Comparison of ENCODE assay signal across 15 cellular contexts in the genomic region with DNA sequence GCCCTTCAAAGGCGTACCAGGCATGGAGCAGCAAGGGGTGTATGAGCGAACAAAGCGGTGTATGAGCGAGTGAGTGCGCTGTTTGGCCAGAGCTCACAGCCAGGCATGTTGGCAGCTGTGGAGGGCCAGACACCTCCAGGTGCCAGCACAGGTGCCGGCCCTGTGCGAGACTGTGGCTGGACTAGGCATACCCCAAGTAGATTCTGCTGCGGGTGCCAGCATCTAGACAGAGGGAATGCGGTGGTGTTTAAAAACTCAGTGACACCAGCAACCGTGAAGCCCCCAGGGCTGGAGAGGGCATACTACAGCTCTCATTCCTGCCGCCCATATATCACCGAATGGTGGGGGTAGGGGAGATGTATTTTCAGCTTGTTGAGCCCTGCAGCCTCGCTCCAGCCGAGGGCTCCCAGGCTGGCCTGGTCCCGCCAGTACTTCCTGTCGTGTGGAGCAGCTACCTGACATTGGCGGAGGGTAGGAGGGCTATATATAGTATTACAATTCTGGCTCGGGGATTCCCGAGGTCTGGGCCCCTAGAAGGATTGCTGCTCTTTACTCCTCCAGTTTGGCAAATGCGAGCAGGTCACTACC.
"Had no signal": no experiment of that assay in that cellular context is flagged by ENCODE, and none has a peak within 500 bp of the region (broad histone marks: within the 10 kb centered on the region; RNA-seq: fewer than 3 reads in every experiment).

No MANE protein-coding gene starts in this region.

- H3K27me3 ChIP-seq: gastroesophageal sphincter, transverse colon had no signal

- H3K4me1 ChIP-seq: gastroesophageal sphincter, parathyroid adenoma, transverse colon had no signal

- H3K27ac ChIP-seq: epithelial cell of prostate, gastroesophageal sphincter, parathyroid adenoma, skin epidermis, transverse colon had no signal

- H3K36me3 ChIP-seq: gastroesophageal sphincter, transverse colon had no signal

- H3K36me3 Mint-ChIP-seq: activated naive CD4-positive, alpha-beta T cell treated with anti-CD3 and anti-CD28 coated beads, Interleukin-2, amount 50 U/mL, for 24 hours; brain had no signal

- H3K4me3 ChIP-seq: gastroesophageal sphincter, skin epidermis, transverse colon had no signal

- ATAC-seq: effector memory CD8-positive, alpha-beta T cell; gastroesophageal sphincter had no signal

- DNase-seq: activated CD4-positive, alpha-beta T cell treated with anti-CD3 and anti-CD28 coated beads, Interleukin-2, amount 50 U/mL, for 1 hour; activated T-cell treated with anti-CD3 and anti-CD28 coated beads for 4 hours; effector memory CD8-positive, alpha-beta T cell; retina; transverse colon had no signal

- H3K9me3 Mint-ChIP-seq: activated naive CD4-positive, alpha-beta T cell treated with anti-CD3 and anti-CD28 coated beads, Interleukin-2, amount 50 U/mL, for 24 hours had no signal

- H3K27ac Mint-ChIP-seq: activated naive CD4-positive, alpha-beta T cell treated with anti-CD3 and anti-CD28 coated beads, Interleukin-2, amount 50 U/mL, for 24 hours; activated T-helper 2 cell treated with anti-CD3 and anti-CD28 coated beads, Interferon-gamma antibody, Interleukin-2, Interleukin-4, amounts not matched to agents 10 μg/mL and 5 μg/mL and 100 μg/mL, durations not matched to agents 14 hours and 24 hours and 36 hours; brain; dendritic cell treated with granulocyte-macrophage colony-stimulating factor and Interleukin-4, amounts not matched to agents 40 ng/mL and 50 ng/mL, for 4 days; effector memory CD8-positive, alpha-beta T cell; T-helper 1 cell treated with Interleukin-12 subunit alpha and Interleukin-12 subunit beta and Interleukin-4 antibody, amounts not matched to agents 30 μg/mL and 1 μg/mL, for 36 hours had no signal

- H3K4me1 Mint-ChIP-seq: activated naive CD4-positive, alpha-beta T cell treated with anti-CD3 and anti-CD28 coated beads, Interleukin-2, amount 50 U/mL, for 24 hours; brain; neural crest cell had no signal

- H3K4me3 Mint-ChIP-seq: activated naive CD4-positive, alpha-beta T cell treated with anti-CD3 and anti-CD28 coated beads, Interleukin-2, amount 50 U/mL, for 24 hours; brain; dendritic cell treated with granulocyte-macrophage colony-stimulating factor and Interleukin-4, amounts not matched to agents 40 ng/mL and 50 ng/mL, for 4 days; effector memory CD8-positive, alpha-beta T cell; neural crest cell; T-helper 1 cell treated with Interleukin-12 subunit alpha and Interleukin-12 subunit beta and Interleukin-4 antibody, amounts not matched to agents 30 μg/mL and 1 μg/mL, for 36 hours had no signal

- H3K9me3 ChIP-seq: gastroesophageal sphincter had no signal

- H3K27me3 Mint-ChIP-seq: activated naive CD4-positive, alpha-beta T cell treated with anti-CD3 and anti-CD28 coated beads, Interleukin-2, amount 50 U/mL, for 24 hours; brain; dendritic cell treated with granulocyte-macrophage colony-stimulating factor and Interleukin-4, amounts not matched to agents 40 ng/mL and 50 ng/mL, for 4 days; effector memory CD8-positive, alpha-beta T cell had no signal
